In genomic region chr19:6374179-6374709, GRCh38 we compare ENCODE assay signal across 1 cellular context.
TF ChIP-seq lines count a peak whose summit lies in the region.

No MANE protein-coding gene starts in this region.

TF ChIP-seq in A549, 52 proteins besides CTCF, POLR2A, EP300 and RAD21:
- TF ChIP-seq ZSCAN20 (CRISPR knock-in tag; IDR thresholded peaks at IDR 0.05), result no peak
- TF ChIP-seq CBX8 (IDR thresholded peaks at IDR 0.05), result no peak
- TF ChIP-seq ZC3H11A (IDR thresholded peaks at IDR 0.05), result no peak
- no peak for TF ChIP-seq HEYL (CRISPR knock-in tag; IDR thresholded peaks at IDR 0.05)
- TF ChIP-seq BCL3 (IDR thresholded peaks at IDR 0.05), result no peak
- TF ChIP-seq HDAC2 (IDR thresholded peaks at IDR 0.05), result no peak
- TF ChIP-seq MYC (IDR thresholded peaks at IDR 0.05; ENCODE audit: borderline replicate concordance, low read length), result no peak
- TF ChIP-seq HOXA7 (CRISPR knock-in tag; IDR thresholded peaks at IDR 0.05), result no peak
- no peak for TF ChIP-seq E2F6 (IDR thresholded peaks at IDR 0.05; ENCODE audit: borderline replicate concordance, low read depth)
- TF ChIP-seq GATA3 (IDR thresholded peaks at IDR 0.05; ENCODE audit: borderline replicate concordance), result no peak
- TF ChIP-seq USF2 (IDR thresholded peaks at IDR 0.05), result no peak
- TF ChIP-seq CHD4 (IDR thresholded peaks at IDR 0.05; ENCODE audit: borderline replicate concordance), result no peak
- TF ChIP-seq RFX5 (IDR thresholded peaks at IDR 0.05), result no peak
TF ChIP-seq in A549: peak in this region for 0.
